8 cellular contexts compared by ENCODE assay signal in genomic region chr3:66038384-66038725, GRCh38. TPM values are rescaled to one million over a fixed set of nuclear protein-coding genes. Genes with fewer than 3 reads are reported as not detected.
DNase-seq lines count a peak whose midpoint lies in the region; ATAC-seq, FAIRE-seq and TF ChIP-seq lines count a peak whose summit lies in the region.

No MANE protein-coding gene starts in this region.

- H3K27me3 ChIP-seq in left ventricle myocardium inferior (ENCODE audit: low read depth), result no peaks in the 10 kb centered on the region

- intact Hi-C loops in activated B cell treated with CpG ODN at 0.5 μM for 24 hours (cut with micrococcal nuclease), result no loop called here
- intact Hi-C loops in left ventricle myocardium inferior (cut with micrococcal nuclease), result no loop called here

- no peaks in the 10 kb centered on the region for H3K36me3 Mint-ChIP-seq in activated B cell treated with CpG ODN at 0.5 μM for 24 hours (ENCODE audit: low read depth)

- H3K9me3 Mint-ChIP-seq in activated B cell treated with CpG ODN at 0.5 μM for 24 hours, result peaks cover 3% of the 10 kb centered on the region

- no peak overlapping the region for H3K27ac Mint-ChIP-seq in activated B cell treated with CpG ODN at 0.5 μM for 24 hours

- TF ChIP-seq CTCF in activated B cell treated with CpG ODN at 0.5 μM for 24 hours (IDR thresholded peaks at IDR 0.05) (no peak), left ventricle myocardium inferior (IDR thresholded peaks at IDR 0.05; ENCODE audit: borderline replicate concordance) (no peak)

- peak; percentile 35 for ATAC-seq in GM18517 (IDR thresholded peaks at IDR 0.05; ENCODE audit: unreplicated experiment)
- peak; percentile 25 for ATAC-seq in HG02938 (IDR thresholded peaks at IDR 0.05; ENCODE audit: unreplicated experiment)
- no peak for ATAC-seq in activated B cell treated with CpG ODN at 0.5 μM for 24 hours (ENCODE audit: low read depth)

- H3K27me3 Mint-ChIP-seq in activated B cell treated with CpG ODN at 0.5 μM for 24 hours, result peaks cover 40% of the 10 kb centered on the region

- H3K27ac ChIP-seq in left ventricle myocardium inferior (replicated peaks) (peak overlapping the region; percentile 89), skin epidermis (peak overlapping the region; percentile 28 to 89 (median 80))

- CTCF ChIA-PET in activated B cell treated with CpG ODN at 0.5 μM for 24 hours (lab: Charles Lee), result no interaction called here

- DNase-seq in activated B cell treated with CpG ODN at 0.5 μM for 24 hours, result no peak
- DNase-seq in left ventricle myocardium inferior, result no peak
- no peak for DNase-seq in NCI-H1048 (lab: John Stamatoyannopoulos, UW)
- no peak for DNase-seq in GM19239 (ENCODE audit: insufficient read length, low spot score)
- DNase-seq in AG08395 (ENCODE audit: low spot score), result no peak

- no peaks in the 10 kb centered on the region for H3K9me3 ChIP-seq in left ventricle myocardium inferior (replicated peaks)

- peaks cover 18% of the 10 kb centered on the region for H3K4me1 Mint-ChIP-seq in activated B cell treated with CpG ODN at 0.5 μM for 24 hours

- peaks cover 52% of the 10 kb centered on the region for H3K4me1 ChIP-seq in left ventricle myocardium inferior

- no peaks in the 10 kb centered on the region for H3K36me3 ChIP-seq in left ventricle myocardium inferior

- peak overlapping the region; percentile 75 for H3K4me3 Mint-ChIP-seq in activated B cell treated with CpG ODN at 0.5 μM for 24 hours

- H3K4me3 ChIP-seq in left ventricle myocardium inferior, result peak overlapping the region; percentile 78
- peak overlapping the region; percentile 49 to 73 (median 68) for H3K4me3 ChIP-seq in skin epidermis

- FAIRE-seq in GM19239 (lab: Jason Lieb, UNC), result no peak

- POLR2A ChIA-PET in activated B cell treated with CpG ODN at 0.5 μM for 24 hours (lab: Charles Lee), result no interaction called here

RNA-seq across cellular contexts. Expression of gene MAGI1, which starts 0.4 kb away (rescaled TPM):
- total RNA-seq in activated B cell treated with CpG ODN at 0.5 μM for 24 hours (not detected in 2 replicates), left ventricle myocardium inferior (36.6 TPM)

Comparison
In these comparisons a context has a peak if more than half of its experiments do, and no peak if none do; other contexts are left out.
1. RNA of gene MAGI1, which starts 0.4 kb away (total RNA-seq): 36.6 TPM in left ventricle myocardium inferior (single experiment); not detected in activated B cell treated with CpG ODN at 0.5 μM for 24 hours; every median in the first group is over 10 times any median in the second.